Comparison of ENCODE assay signal across 16 cellular contexts in genomic region chr5:118236108-118236849, GRCh38.
DNase-seq lines count a peak whose midpoint lies in the region; ATAC-seq and TF ChIP-seq lines count a peak whose summit lies in the region.
"Had no signal": no experiment of that assay in that cellular context is flagged by ENCODE, and none has a peak within 500 bp of the region (broad histone marks: within the 10 kb centered on the region; RNA-seq: fewer than 3 reads in every experiment).

No MANE protein-coding gene starts in this region.

- no peak overlapping the region for H3K4ac ChIP-seq in trophoblast cell (ENCODE audit: low read depth, low read length)

- H2BK120ac ChIP-seq in trophoblast cell (ENCODE audit: insufficient read depth, low read length, poor library complexity) = no peak overlapping the region

- intact Hi-C loops in upper lobe of right lung (cut with DNase I) = no loop called here

- H4K91ac ChIP-seq in trophoblast cell (ENCODE audit: low read depth, low read length) = no peak overlapping the region

- TF ChIP-seq CTCF in upper lobe of right lung (IDR thresholded peaks at IDR 0.05) = no peak

- H3K27me3 ChIP-seq in upper lobe of right lung (no peaks in the 10 kb centered on the region), trophoblast cell (ENCODE audit: insufficient read depth, low read length) (no peaks in the 10 kb centered on the region)
- H3K27me3 ChIP-seq: left lung, ovary had no signal

- H2AK5ac ChIP-seq in trophoblast cell (ENCODE audit: low read length) = no peak overlapping the region

- H3K9ac ChIP-seq in trophoblast cell (ENCODE audit: low read length) = no peak overlapping the region
- H3K9ac ChIP-seq: GM23248 had no signal

- no peak overlapping the region for H3K27ac ChIP-seq in upper lobe of right lung
- no peak overlapping the region for H3K27ac ChIP-seq in trophoblast cell (ENCODE audit: low read depth, low read length)
- H3K27ac ChIP-seq: GM23248, left lung, ovary had no signal

- H3K18ac ChIP-seq in trophoblast cell (ENCODE audit: low read length) = no peak overlapping the region

- ATAC-seq in GM18517 (IDR thresholded peaks at IDR 0.05; ENCODE audit: unreplicated experiment) (peak; percentile 83), GM21717 (IDR thresholded peaks at IDR 0.05; ENCODE audit: unreplicated experiment) (peak; percentile 54), HG03108 (IDR thresholded peaks at IDR 0.05; ENCODE audit: unreplicated experiment) (peak; percentile 74), upper lobe of right lung (no peak)
- ATAC-seq: left lung had no signal

- H3K4me2 ChIP-seq in trophoblast cell (ENCODE audit: low read length) = no peak overlapping the region

- no peak overlapping the region for H2BK5ac ChIP-seq in trophoblast cell (ENCODE audit: low read depth, low read length, poor library complexity)

- no peaks in the 10 kb centered on the region for H3K79me2 ChIP-seq in trophoblast cell (ENCODE audit: control insufficient read depth, insufficient read depth, low read length, poor library complexity)

- H3K79me1 ChIP-seq in trophoblast cell (ENCODE audit: low read length) = no peaks in the 10 kb centered on the region

- H3K9me3 ChIP-seq in upper lobe of right lung (no peaks in the 10 kb centered on the region), trophoblast cell (ENCODE audit: insufficient read depth, low read depth, low read length) (peaks cover 1% of the 10 kb centered on the region)
- H3K9me3 ChIP-seq: left lung, ovary had no signal

- H3K36me3 ChIP-seq in upper lobe of right lung (no peaks in the 10 kb centered on the region), trophoblast cell (ENCODE audit: control insufficient read depth in 1 of 2, insufficient read depth in 2 of 2, low read length in 2 of 2) (no peaks in the 10 kb centered on the region)
- H3K36me3 ChIP-seq: left lung, ovary had no signal

- no peak overlapping the region for H2AFZ ChIP-seq in trophoblast cell (ENCODE audit: insufficient read depth, low read length, poor library complexity)
- H2AFZ ChIP-seq: GM23248 had no signal

- no peak overlapping the region for H2BK12ac ChIP-seq in trophoblast cell (ENCODE audit: low read length)

- DNase-seq in kidney tubule cell (ENCODE audit: low spot score) (peak; percentile 2), upper lobe of right lung (no peak), trophoblast cell (no peak), GM19238 (ENCODE audit: insufficient read length, low spot score) (no peak)
- DNase-seq in activated effector memory CD4-positive, alpha-beta T cell treated with anti-CD3 and anti-CD28 coated beads, Interleukin-2, amount 50 U/mL, for 16 hours = no peak
- DNase-seq: GDM1; GM23248; left lung; NCI-H2029 treated with DMSO at 0.1 percent for 48 hours; NCI-H748 treated with DMSO at 0.1 percent for 48 hours; ovary; small intestine; stimulated activated naive CD4-positive, alpha-beta T cell treated with Interleukin-2 at 50 U/mL for 16 hours had no signal

- H3K4me1 ChIP-seq in upper lobe of right lung = no peaks in the 10 kb centered on the region
- no peaks in the 10 kb centered on the region for H3K4me1 ChIP-seq in trophoblast cell (ENCODE audit: control insufficient read depth in 1 of 2, insufficient read depth in 2 of 2, low read length in 2 of 2)
- H3K4me1 ChIP-seq: left lung had no signal

- no CpG with 5 or more reads among the region's 2 CpGs for WGBS in trophoblast cell (ENCODE audit: extremely low coverage, insufficient coverage, insufficient read length)

- H3K4me3 ChIP-seq in upper lobe of right lung (no peak overlapping the region), trophoblast cell (ENCODE audit: low read depth, low read length) (no peak overlapping the region)
- H3K4me3 ChIP-seq: GM23248, left lung, ovary had no signal

- H4K12ac ChIP-seq in trophoblast cell (ENCODE audit: low read depth, low read length) = no peak overlapping the region

- H3K23ac ChIP-seq in trophoblast cell (ENCODE audit: low read length) = no peak overlapping the region

- no peak overlapping the region for H4K8ac ChIP-seq in trophoblast cell (ENCODE audit: low read depth, low read length)

- no peak overlapping the region for H3K14ac ChIP-seq in trophoblast cell (ENCODE audit: low read length)
